Comparison of ENCODE assay signal across 8 cellular contexts in genomic region chrX:109774706-109775105, GRCh38. TPM values are rescaled to one million over a fixed set of nuclear protein-coding genes. Genes with fewer than 3 reads are reported as not detected.
DNase-seq lines count a peak whose midpoint lies in the region; ATAC-seq and TF ChIP-seq lines count a peak whose summit lies in the region.

No MANE protein-coding gene starts in this region.

- intact Hi-C loops in activated T-helper 2 cell treated with anti-CD3 and anti-CD28 coated beads, Interferon-gamma antibody, Interleukin-2, Interleukin-4, amounts not matched to agents 10 μg/mL and 5 μg/mL and 100 μg/mL, durations not matched to agents 14 hours and 24 hours and 36 hours (cut with micrococcal nuclease): no loop called here

- H3K36me3 Mint-ChIP-seq in activated T-helper 2 cell treated with anti-CD3 and anti-CD28 coated beads, Interferon-gamma antibody, Interleukin-2, Interleukin-4, amounts not matched to agents 10 μg/mL and 5 μg/mL and 100 μg/mL, durations not matched to agents 14 hours and 24 hours and 36 hours (ENCODE audit: low read depth): no peaks in the 10 kb centered on the region

- peak; percentile 98 for ATAC-seq in GM19035 (IDR thresholded peaks at IDR 0.05; ENCODE audit: unreplicated experiment)
- peak; percentile 96 for ATAC-seq in HG03066 (IDR thresholded peaks at IDR 0.05; ENCODE audit: low read depth, unreplicated experiment)

- H3K27ac Mint-ChIP-seq in activated T-helper 2 cell treated with anti-CD3 and anti-CD28 coated beads, Interferon-gamma antibody, Interleukin-2, Interleukin-4, amounts not matched to agents 10 μg/mL and 5 μg/mL and 100 μg/mL, durations not matched to agents 14 hours and 24 hours and 36 hours: no peak overlapping the region

- peaks cover 19% of the 10 kb centered on the region for H3K4me1 ChIP-seq in adipocyte (ENCODE audit: control insufficient read depth, insufficient read depth, low read length)
- no peaks in the 10 kb centered on the region for H3K4me1 ChIP-seq in hepatocyte (ENCODE audit: insufficient read depth)

- peaks cover 8% of the 10 kb centered on the region for H3K4me1 Mint-ChIP-seq in activated T-helper 2 cell treated with anti-CD3 and anti-CD28 coated beads, Interferon-gamma antibody, Interleukin-2, Interleukin-4, amounts not matched to agents 10 μg/mL and 5 μg/mL and 100 μg/mL, durations not matched to agents 14 hours and 24 hours and 36 hours (ENCODE audit: low read depth)

- no peaks in the 10 kb centered on the region for H3K79me2 ChIP-seq in hepatocyte

- TF ChIP-seq CTCF in hepatocyte (IDR thresholded peaks at IDR 0.05; ENCODE audit: poor library complexity): no peak

- WGBS in hepatocyte (ENCODE audit: low lambda C conversion rate, missing lambda C conversion rate): 62% methylated on average over 5 of the region's 5 CpGs

- H3K36me3 ChIP-seq in adipocyte (ENCODE audit: control insufficient read depth, insufficient read depth, low read length, severe bottlenecking) (no peaks in the 10 kb centered on the region), hepatocyte (replicated peaks; ENCODE audit: insufficient read depth, low read depth) (no peaks in the 10 kb centered on the region)

- DNase-seq in A172 (ENCODE audit: low spot score) (peak; percentile 13), adipocyte (ENCODE audit: low read depth) (peak; percentile 44), stromal cell of bone marrow (ENCODE audit: low read depth) (peak; percentile 80), hepatocyte (ENCODE audit: low spot score) (no peak), NOMO-1 treated with dmso at 0.1 percent for 144 hours (lab: John Stamatoyannopoulos, UW; ENCODE audit: unreplicated experiment) (no peak)
- DNase-seq in activated T-helper 2 cell treated with anti-CD3 and anti-CD28 coated beads, Interferon-gamma antibody, Interleukin-2, Interleukin-4, amounts not matched to agents 10 μg/mL and 5 μg/mL and 100 μg/mL, durations not matched to agents 14 hours and 24 hours and 36 hours (ENCODE audit: low spot score): no peak

- H3K9me3 ChIP-seq in adipocyte (ENCODE audit: control insufficient read depth, low read length) (peaks cover 11% of the 10 kb centered on the region), hepatocyte (ENCODE audit: low read depth) (no peaks in the 10 kb centered on the region)

- no peak overlapping the region for H2AFZ ChIP-seq in hepatocyte

- no peak overlapping the region for H3K27ac ChIP-seq in hepatocyte

- H3K9me2 ChIP-seq in hepatocyte (replicated peaks; ENCODE audit: insufficient read depth): no peaks in the 10 kb centered on the region

- no peaks in the 10 kb centered on the region for H3K9me3 Mint-ChIP-seq in activated T-helper 2 cell treated with anti-CD3 and anti-CD28 coated beads, Interferon-gamma antibody, Interleukin-2, Interleukin-4, amounts not matched to agents 10 μg/mL and 5 μg/mL and 100 μg/mL, durations not matched to agents 14 hours and 24 hours and 36 hours

- H3K4me2 ChIP-seq in hepatocyte: no peak overlapping the region

- no peak overlapping the region for H3K4me3 Mint-ChIP-seq in activated T-helper 2 cell treated with anti-CD3 and anti-CD28 coated beads, Interferon-gamma antibody, Interleukin-2, Interleukin-4, amounts not matched to agents 10 μg/mL and 5 μg/mL and 100 μg/mL, durations not matched to agents 14 hours and 24 hours and 36 hours (ENCODE audit: low read depth)

- H3K27me3 ChIP-seq in adipocyte (replicated peaks; ENCODE audit: control insufficient read depth, insufficient read depth, low read length) (peaks cover 3% of the 10 kb centered on the region), hepatocyte (no peaks in the 10 kb centered on the region)

- H3K9ac ChIP-seq in adipocyte (ENCODE audit: low read length): peak overlapping the region; percentile 30

- peak overlapping the region; percentile 57 for H3K4me3 ChIP-seq in adipocyte (ENCODE audit: low read length)
- H3K4me3 ChIP-seq in hepatocyte: no peak overlapping the region

- no peaks in the 10 kb centered on the region for H4K20me1 ChIP-seq in hepatocyte (ENCODE audit: insufficient read depth, poor library complexity, severe bottlenecking)

- H3K27me3 Mint-ChIP-seq in activated T-helper 2 cell treated with anti-CD3 and anti-CD28 coated beads, Interferon-gamma antibody, Interleukin-2, Interleukin-4, amounts not matched to agents 10 μg/mL and 5 μg/mL and 100 μg/mL, durations not matched to agents 14 hours and 24 hours and 36 hours (ENCODE audit: low read depth): no peaks in the 10 kb centered on the region

RNA-seq across cellular contexts. Expression of gene ACSL4, which starts 41.6 kb away (rescaled TPM):
- 33.8 and 46.3 TPM in 2 replicates for total RNA-seq in A172 (2014; rRNA removed; shearing (Covaris generic))
- total RNA-seq in activated T-helper 2 cell treated with anti-CD3 and anti-CD28 coated beads, Interferon-gamma antibody, Interleukin-2, Interleukin-4, amounts not matched to agents 10 μg/mL and 5 μg/mL and 100 μg/mL, durations not matched to agents 14 hours and 24 hours and 36 hours: 101 and 102 TPM in 2 replicates
- 213 and 250 TPM in 2 replicates for total RNA-seq in hepatocyte
- polyA plus RNA-seq in hepatocyte: 30.2 and 51.8 TPM in 2 replicates

Comparison
In these comparisons a context has a peak if more than half of its experiments do, and no peak if none do; other contexts are left out.
1. DNase-seq: peak in A172 (single experiment), adipocyte (single experiment) and stromal cell of bone marrow (single experiment); none in activated T-helper 2 cell treated with anti-CD3 and anti-CD28 coated beads, Interferon-gamma antibody, Interleukin-2, Interleukin-4, amounts not matched to agents 10 μg/mL and 5 μg/mL and 100 μg/mL, durations not matched to agents 14 hours and 24 hours and 36 hours (single experiment), hepatocyte (single experiment) and NOMO-1 treated with dmso at 0.1 percent for 144 hours (single experiment).